Comparison of ENCODE assay signal across 1 cellular context in genomic region chr17:40556884-40557414, GRCh38.
TF ChIP-seq lines count a peak whose summit lies in the region.

No MANE protein-coding gene starts in this region.

TF ChIP-seq in GM23338, 12 proteins besides CTCF, POLR2A, EP300 and RAD21 (continued from another document):
- TF ChIP-seq, protein P1, sequence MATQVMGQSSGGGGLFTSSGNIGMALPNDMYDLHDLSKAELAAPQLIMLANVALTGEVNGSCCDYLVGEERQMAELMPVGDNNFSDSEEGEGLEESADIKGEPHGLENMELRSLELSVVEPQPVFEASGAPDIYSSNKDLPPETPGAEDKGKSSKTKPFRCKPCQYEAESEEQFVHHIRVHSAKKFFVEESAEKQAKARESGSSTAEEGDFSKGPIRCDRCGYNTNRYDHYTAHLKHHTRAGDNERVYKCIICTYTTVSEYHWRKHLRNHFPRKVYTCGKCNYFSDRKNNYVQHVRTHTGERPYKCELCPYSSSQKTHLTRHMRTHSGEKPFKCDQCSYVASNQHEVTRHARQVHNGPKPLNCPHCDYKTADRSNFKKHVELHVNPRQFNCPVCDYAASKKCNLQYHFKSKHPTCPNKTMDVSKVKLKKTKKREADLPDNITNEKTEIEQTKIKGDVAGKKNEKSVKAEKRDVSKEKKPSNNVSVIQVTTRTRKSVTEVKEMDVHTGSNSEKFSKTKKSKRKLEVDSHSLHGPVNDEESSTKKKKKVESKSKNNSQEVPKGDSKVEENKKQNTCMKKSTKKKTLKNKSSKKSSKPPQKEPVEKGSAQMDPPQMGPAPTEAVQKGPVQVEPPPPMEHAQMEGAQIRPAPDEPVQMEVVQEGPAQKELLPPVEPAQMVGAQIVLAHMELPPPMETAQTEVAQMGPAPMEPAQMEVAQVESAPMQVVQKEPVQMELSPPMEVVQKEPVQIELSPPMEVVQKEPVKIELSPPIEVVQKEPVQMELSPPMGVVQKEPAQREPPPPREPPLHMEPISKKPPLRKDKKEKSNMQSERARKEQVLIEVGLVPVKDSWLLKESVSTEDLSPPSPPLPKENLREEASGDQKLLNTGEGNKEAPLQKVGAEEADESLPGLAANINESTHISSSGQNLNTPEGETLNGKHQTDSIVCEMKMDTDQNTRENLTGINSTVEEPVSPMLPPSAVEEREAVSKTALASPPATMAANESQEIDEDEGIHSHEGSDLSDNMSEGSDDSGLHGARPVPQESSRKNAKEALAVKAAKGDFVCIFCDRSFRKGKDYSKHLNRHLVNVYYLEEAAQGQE (IDR thresholded peaks at IDR 0.05; ENCODE audit: unreplicated experiment), result no peak
- no peak for TF ChIP-seq EZH2phosphoT487 (IDR thresholded peaks at IDR 0.05; ENCODE audit: unreplicated experiment)
- no peak for TF ChIP-seq NANOG (IDR thresholded peaks at IDR 0.05; ENCODE audit: borderline replicate concordance)
- TF ChIP-seq POLR2AphosphoS5 (IDR thresholded peaks at IDR 0.05; ENCODE audit: low read depth), result no peak
- no peak for TF ChIP-seq STAT1 (IDR thresholded peaks at IDR 0.05; ENCODE audit: unreplicated experiment)
